Comparison of ENCODE assay signal across 10 cellular contexts in the genomic region with DNA sequence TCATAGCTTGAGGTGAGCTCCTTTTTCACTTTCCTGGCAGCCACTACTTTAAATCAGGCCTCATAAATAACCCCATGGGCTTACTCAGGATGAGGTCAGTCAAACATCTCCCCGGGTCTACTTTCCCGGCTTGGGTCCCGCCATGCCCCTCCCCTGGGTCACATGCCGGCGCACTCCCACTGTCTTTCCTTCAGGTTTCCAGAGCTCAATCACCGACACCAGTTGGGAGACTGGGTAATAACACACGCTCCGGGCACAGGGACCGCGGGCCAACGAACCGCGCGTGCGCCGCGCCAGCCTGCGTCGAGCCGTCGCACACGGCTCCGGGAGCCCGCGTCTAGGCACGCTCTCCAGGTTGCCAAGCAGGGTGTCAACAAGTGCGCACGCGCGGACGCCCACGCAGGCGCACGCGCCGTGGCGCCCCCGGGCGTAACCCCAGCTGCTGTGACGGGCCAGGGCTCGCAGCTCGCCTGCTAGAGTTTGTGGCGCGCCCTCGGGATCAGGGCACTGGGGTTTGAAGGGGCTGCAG. TPM values are rescaled to one million over a fixed set of nuclear protein-coding genes. Genes with fewer than 3 reads are reported as not detected.
A peak's percentile ranks its signal among the peaks of the same experiment; 100 is the strongest.
DNase-seq lines count a peak whose midpoint lies in the region; FAIRE-seq and TF ChIP-seq lines count a peak whose summit lies in the region.
"Had no signal": no experiment of that assay in that cellular context is flagged by ENCODE, and none has a peak within 500 bp of the region (broad histone marks: within the 10 kb centered on the region; RNA-seq: fewer than 3 reads in every experiment).

No MANE protein-coding gene starts in this region.

- H3K23ac ChIP-seq in H1 (ENCODE audit: insufficient read length): no peak overlapping the region

- H2AFZ ChIP-seq in H1 (ENCODE audit: low read length): no peak overlapping the region

- H3K4ac ChIP-seq in H1 (replicated peaks; ENCODE audit: insufficient read length, low read depth, low read length): no peak overlapping the region

- WGBS in H1 (ENCODE audit: extremely low coverage in 1 of 2, insufficient coverage in 1 of 2, insufficient read length in 1 of 2, insufficient replicate concordance in 2 of 2, low coverage in 1 of 2, low lambda C conversion rate in 2 of 2, missing lambda C conversion rate in 1 of 2), 2 experiments: 1% methylated on average over 43 of the region's 45 CpGs; no CpG with 5 or more reads in 1 of the 2 experiments

- H3K18ac ChIP-seq in H1 (ENCODE audit: extremely low read depth, low read length): no peak overlapping the region

- TF ChIP-seq POLR2A in H1 (IDR thresholded peaks at IDR 0.05; ENCODE audit: control extremely low read depth in 1 of 2, low read depth in 2 of 2, low read length in 2 of 2): no peak

- no peak for TF ChIP-seq RAD21 in H1 (IDR thresholded peaks at IDR 0.05 in 1 of 2, conservative IDR thresholded peaks at IDR 0.05 in 1 of 2; ENCODE audit: low read depth in 2 of 2, low read length in 2 of 2)

- TF ChIP-seq EP300 in H1 (IDR thresholded peaks at IDR 0.05; ENCODE audit: borderline replicate concordance in 1 of 2, low read depth in 2 of 2, low read length in 2 of 2): no peak

- H2BK120ac ChIP-seq in H1 (replicated peaks; ENCODE audit: low read depth, low read length): no peak overlapping the region

- no peak overlapping the region for H2BK12ac ChIP-seq in H1 (ENCODE audit: low read depth, low read length)

- FAIRE-seq in H1 (lab: Jason Lieb, UNC): no peak

- no peak overlapping the region for H2BK5ac ChIP-seq in H1 (ENCODE audit: low read depth, low read length)

- H3K56ac ChIP-seq in H1 (replicated peaks; ENCODE audit: insufficient read length, low read depth, low read length): no peak overlapping the region

- TF ChIP-seq CTCF in C4-2B (conservative IDR thresholded peaks at IDR 0.05) (no peak), H1 (IDR thresholded peaks at IDR 0.05; ENCODE audit: control extremely low read depth in 1 of 3, insufficient read depth in 1 of 3, low read depth in 1 of 3, low read length in 3 of 3) (no peak)

- peaks cover 3 to 8% of the 10 kb centered on the region in 2 experiments for H4K20me1 ChIP-seq in H1 (replicated peaks in 1 of 2; ENCODE audit: control insufficient read depth in 1 of 2, insufficient read depth in 2 of 2, low read length in 2 of 2)

- H2BK20ac ChIP-seq in H1 (ENCODE audit: low read length): no peak overlapping the region

- H3K27ac ChIP-seq in C4-2B: peak overlapping the region; percentile 60
- H3K27ac ChIP-seq in H1 (ENCODE audit: low read depth, low read length): no peak overlapping the region
- no peak overlapping the region for H3K27ac ChIP-seq in muscle layer of colon (ENCODE audit: low read depth, low read length)

- H3K9ac ChIP-seq in H1 (replicated peaks in 1 of 4; ENCODE audit: extremely low read depth in 1 of 4, low read depth in 3 of 4, low read length in 3 of 4) (no peak overlapping the region), muscle layer of colon (ENCODE audit: low read length) (no peak overlapping the region)

- DNase-seq in NCI-H1417 (lab: John Stamatoyannopoulos, UW) (peak; percentile 78 to 95 (median 93)), H1 (ENCODE audit: low read depth in 1 of 2, low spot score in 2 of 2) (peak in 1 of 2 experiments; percentile 73), NCI-H524 treated with DMSO at 0.1 percent for 48 hours (lab: John Stamatoyannopoulos, UW) (no peak), cortex of kidney (lab: John Stamatoyannopoulos, UW) (no peak), NCI-H2196 (lab: John Stamatoyannopoulos, UW; ENCODE audit: unreplicated experiment) (no peak), NCI-H1694 (lab: John Stamatoyannopoulos, UW) (no peak)
- DNase-seq: cerebellar nuclear complex, NCI-H774 had no signal

- H4K91ac ChIP-seq in H1 (replicated peaks; ENCODE audit: insufficient read length, low read length): no peak overlapping the region

- H4K8ac ChIP-seq in H1 (ENCODE audit: extremely low read depth, insufficient read depth, low read length): no peak overlapping the region

- H3K9me3 ChIP-seq in H1 (ENCODE audit: insufficient read depth in 2 of 2, low read depth in 1 of 2, low read length in 1 of 2) (no peaks in the 10 kb centered on the region), muscle layer of colon (ENCODE audit: low read length) (no peaks in the 10 kb centered on the region)

- H3K4me3 ChIP-seq in H1 (ENCODE audit: extremely low read depth in 1 of 4, insufficient read depth in 2 of 4, low read depth in 3 of 4, low read length in 4 of 4) (peak overlapping the region; percentile 19 to 53 (median 38); a peak in 6 of 8 replicates), muscle layer of colon (ENCODE audit: low read depth in 1 of 2, low read length in 2 of 2) (peak overlapping the region; percentile 4 to 38)

- no peaks in the 10 kb centered on the region for H3K79me1 ChIP-seq in H1 (ENCODE audit: low read depth, low read length)

- H3K36me3 ChIP-seq in H1 (ENCODE audit: control insufficient read depth in 2 of 4, insufficient read depth in 4 of 4, low read length in 3 of 4) (no peaks in the 10 kb centered on the region), muscle layer of colon (ENCODE audit: insufficient read depth, low read length) (no peaks in the 10 kb centered on the region)

- peaks cover 63 to 89% (median 77%) of the 10 kb centered on the region in 4 experiments for H3K27me3 ChIP-seq in H1 (replicated peaks in 1 of 4; ENCODE audit: control insufficient read depth in 3 of 4, extremely low read depth in 1 of 4, insufficient read depth in 3 of 4, low read length in 3 of 4)
- peaks cover 46 to 51% of the 10 kb centered on the region in 2 donors for H3K27me3 ChIP-seq in muscle layer of colon (ENCODE audit: control insufficient read depth in 1 of 2, insufficient read depth in 2 of 2, low read length in 2 of 2)

- H3K14ac ChIP-seq in H1 (ENCODE audit: insufficient read length): no peak overlapping the region

- H3K4me1 ChIP-seq in H1 (replicated peaks in 1 of 4; ENCODE audit: control insufficient read depth in 3 of 4, insufficient read depth in 4 of 4, low read length in 3 of 4): peaks cover 21 to 26% (median 26%) of the 10 kb centered on the region in 4 experiments
- peaks cover 10% of the 10 kb centered on the region for H3K4me1 ChIP-seq in muscle layer of colon (ENCODE audit: insufficient read depth, low read length)

- CTCF ChIA-PET in H1 (lab: Charles Lee; ENCODE audit: partially characterized antibody): interaction anchor here (0.6 to 2.2 kb wide), 11 partner anchors 10 to 658 kb away, joined by 3 to 8 read pairs (median 4); partner anchors contain the start of gene TFAP2D

- H3K79me2 ChIP-seq in H1 (ENCODE audit: control insufficient read depth in 1 of 2, insufficient read depth in 2 of 2, low read length in 2 of 2): no peaks in the 10 kb centered on the region

- H2BK15ac ChIP-seq in H1 (ENCODE audit: low read length): no peak overlapping the region

- no peak overlapping the region for H4K5ac ChIP-seq in H1 (ENCODE audit: insufficient read length, low read depth, low read length)

- no peak overlapping the region for H2AK5ac ChIP-seq in H1 (ENCODE audit: low read depth, low read length)

- H3K23me2 ChIP-seq in H1 (ENCODE audit: low read depth, low read length): peaks cover 13% of the 10 kb centered on the region; the same call in 1 of the 2 replicates

- POLR2A ChIA-PET in H1 (lab: Charles Lee; ENCODE audit: partially characterized antibody): no interaction called here

- H3K4me2 ChIP-seq in H1 (ENCODE audit: insufficient read depth in 1 of 2, low read depth in 2 of 2, low read length in 2 of 2): peak overlapping the region; percentile 75 to 91

RNA-seq across cellular contexts. Expression of gene TFAP2B, which starts 31.6 kb away (rescaled TPM):
- not detected in 2 replicates for total RNA-seq in H1 (2021; fragmentation: NEBNext Ultra II Directional; extraction: Animal tissue kit (Norgen Biotek cat#: 25700))
- 0.05 TPM in 1 of 2 replicates, not detected in the other for polyA plus RNA-seq in H1 (2011; rRNA removed)
- polyA plus RNA-seq in H1 (2011; cell fraction: cytosol; rRNA removed): 0.01 TPM
- polyA plus RNA-seq in H1 (2011; cell fraction: nucleus; rRNA removed): 0.01 TPM
- polyA plus RNA-seq in H1 (2012, experiment 1 of 2): 0.05 to 0.17 TPM (median 0.16 TPM) in 3 of 4 replicates, not detected in the other
- polyA plus RNA-seq in H1 (2012, experiment 2 of 2): 0.03 TPM
- not detected for polyA plus RNA-seq in H1 (2013, experiment 1 of 2)
- not detected for polyA plus RNA-seq in H1 (2013, experiment 2 of 2)
- polyA minus RNA-seq in H1 (2011; rRNA and poly(A)+ RNA removed): 0.09 TPM in 1 of 2 replicates, not detected in the other
- polyA minus RNA-seq in H1 (2011; cell fraction: cytosol; rRNA and poly(A)+ RNA removed): not detected
- polyA minus RNA-seq in H1 (2011; cell fraction: nucleus; rRNA and poly(A)+ RNA removed): not detected

Comparison
In these comparisons a context has a peak if more than half of its experiments do, and no peak if none do; other contexts are left out.
1. DNase-seq: peak in NCI-H1417 (3 of 3); none in NCI-H524 treated with DMSO at 0.1 percent for 48 hours (single experiment), cortex of kidney (single experiment), NCI-H2196 (single experiment) and NCI-H1694 (single experiment).